16 cellular contexts compared by ENCODE assay signal in the genomic region with DNA sequence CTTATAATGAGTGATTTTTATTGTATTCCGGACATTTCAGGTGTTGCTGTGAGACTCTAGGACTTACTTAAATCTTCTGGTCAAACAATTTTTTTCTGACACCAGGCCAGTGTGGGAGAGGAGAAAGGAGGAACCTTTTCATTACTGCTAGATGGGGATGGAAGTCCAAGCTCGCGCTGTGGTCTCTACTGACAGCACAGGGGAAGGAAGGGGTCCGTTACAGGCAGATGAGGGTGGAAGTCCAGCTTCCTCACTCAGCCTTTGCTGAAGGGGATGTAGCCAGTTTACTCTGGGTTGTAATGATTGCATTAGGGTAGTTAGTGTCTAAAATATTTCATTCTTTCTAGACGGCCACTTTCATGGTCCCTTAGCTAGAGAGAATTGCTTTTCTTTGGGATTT.
"Had no signal": no experiment of that assay in that cellular context is flagged by ENCODE, and none has a peak within 500 bp of the region (broad histone marks: within the 10 kb centered on the region; RNA-seq: fewer than 3 reads in every experiment).

No MANE protein-coding gene starts in this region.

- H3K4me3 ChIP-seq: gastroesophageal sphincter, heart left ventricle, lower lobe of right lung, prostate gland, tibial artery had no signal

- FAIRE-seq: islet of Langerhans had no signal

- H3K36me3 ChIP-seq: gastroesophageal sphincter, heart left ventricle, lower lobe of right lung, prostate gland, tibial artery had no signal

- H3K4me1 ChIP-seq: gastroesophageal sphincter, heart left ventricle, lower lobe of right lung, prostate gland, tibial artery had no signal

- DNase-seq: activated CD4-positive, alpha-beta T cell treated with anti-CD3 and anti-CD28 coated beads, Interleukin-2, amount 10 ng/mL, durations not matched to agents 7 days and 5 days; activated CD8-positive, alpha-beta T cell treated with anti-CD3 and anti-CD28 coated beads, Interleukin-2, amount 10 ng/mL, durations not matched to agents 7 days and 5 days; activated gamma-delta T cell treated with Interleukin-2 at 50 U/mL for 16 hours; activated T-cell treated with anti-CD3 and anti-CD28 coated beads, Interleukin-2, amount 50 U/mL, for 1 hour; anterior cingulate cortex; heart left ventricle; left colon; lower lobe of right lung; stimulated activated CD4-positive, alpha-beta T cell treated with anti-CD3 and anti-CD28 coated beads, Interleukin-1b, Interleukin-23, amount 100 ng/mL, for 48 hours; substantia nigra; T1000; tibial artery had no signal

- H3K27ac ChIP-seq: epithelial cell of prostate, gastroesophageal sphincter, heart left ventricle, lower lobe of right lung, prostate gland, tibial artery had no signal

- H3K9me3 ChIP-seq: gastroesophageal sphincter, lower lobe of right lung, prostate gland, tibial artery had no signal
